ENCODE assay signal across 15 cellular contexts in genomic region chr4:147576084-147576483, GRCh38. TPM values are rescaled to one million over a fixed set of nuclear protein-coding genes. Genes with fewer than 3 reads are reported as not detected.
DNase-seq lines count a peak whose midpoint lies in the region; ATAC-seq and TF ChIP-seq lines count a peak whose summit lies in the region.
"Had no signal": no experiment of that assay in that cellular context is flagged by ENCODE, and none has a peak within 500 bp of the region (broad histone marks: within the 10 kb centered on the region; RNA-seq: fewer than 3 reads in every experiment).

No MANE protein-coding gene starts in this region.

- no peaks in the 10 kb centered on the region for H3K36me3 Mint-ChIP-seq in effector memory CD8-positive, alpha-beta T cell (ENCODE audit: insufficient read depth)
- H3K36me3 Mint-ChIP-seq in activated CD4-positive, alpha-beta memory T cell treated with anti-CD3 and anti-CD28 coated beads, Interleukin-2, amount 10 ng/mL, durations not matched to agents 7 days and 5 days (ENCODE audit: low read depth): no peaks in the 10 kb centered on the region

- CTCF ChIA-PET in activated CD4-positive, alpha-beta memory T cell treated with anti-CD3 and anti-CD28 coated beads, Interleukin-2, amount 10 ng/mL, durations not matched to agents 7 days and 5 days (lab: Charles Lee): interaction anchor here (0.6 to 1.7 kb wide), 2 partner anchors 13 to 134 kb away, joined by 3 to 5 read pairs; no protein-coding TSS in a partner anchor
- CTCF ChIA-PET in mammary epithelial cell (lab: Charles Lee; ENCODE audit: low non-redundant PET): no interaction called here

- H3K4me3 Mint-ChIP-seq in effector memory CD8-positive, alpha-beta T cell: no peak overlapping the region
- no peak overlapping the region for H3K4me3 Mint-ChIP-seq in activated CD4-positive, alpha-beta memory T cell treated with anti-CD3 and anti-CD28 coated beads, Interleukin-2, amount 10 ng/mL, durations not matched to agents 7 days and 5 days
- H3K4me3 Mint-ChIP-seq: CD4-positive, alpha-beta T cell; H9 had no signal

- no peaks in the 10 kb centered on the region for H3K27me3 ChIP-seq in BLaER1
- no peaks in the 10 kb centered on the region for H3K27me3 ChIP-seq in mammary epithelial cell (ENCODE audit: insufficient read depth, low read length)
- H3K27me3 ChIP-seq: BE2C had no signal

- POLR2A ChIA-PET in activated CD4-positive, alpha-beta memory T cell treated with anti-CD3 and anti-CD28 coated beads, Interleukin-2, amount 10 ng/mL, durations not matched to agents 7 days and 5 days (lab: Charles Lee): no interaction called here

- no peak overlapping the region for H2AFZ ChIP-seq in mammary epithelial cell (ENCODE audit: low read depth, low read length)

- no peaks in the 10 kb centered on the region for H3K4me1 Mint-ChIP-seq in effector memory CD8-positive, alpha-beta T cell (ENCODE audit: low read depth in 2 of 2)
- peaks cover 2% of the 10 kb centered on the region for H3K4me1 Mint-ChIP-seq in activated CD4-positive, alpha-beta memory T cell treated with anti-CD3 and anti-CD28 coated beads, Interleukin-2, amount 10 ng/mL, durations not matched to agents 7 days and 5 days

- dilution Hi-C loops in mammary epithelial cell (cut with HindIII; ENCODE audit: low sequenced_read_pairs): no loop called here

- H3K4me2 ChIP-seq in BLaER1: peak overlapping the region; percentile 24; the same call in 1 of the 2 replicates
- H3K4me2 ChIP-seq in mammary epithelial cell (ENCODE audit: insufficient read depth, low read depth, low read length): no peak overlapping the region

- no peaks in the 10 kb centered on the region for H3K36me3 ChIP-seq in BLaER1
- H3K36me3 ChIP-seq in mammary epithelial cell (ENCODE audit: insufficient read depth, low read length): no peaks in the 10 kb centered on the region
- H3K36me3 ChIP-seq: BE2C had no signal

- no peaks in the 10 kb centered on the region for H3K9me3 ChIP-seq in BLaER1
- H3K9me3 ChIP-seq in mammary epithelial cell (replicated peaks; ENCODE audit: insufficient read depth, low read length): no peaks in the 10 kb centered on the region
- H3K9me3 ChIP-seq: BE2C had no signal

- 86% methylated on average over 2 of the region's 3 CpGs for WGBS in mammary epithelial cell (ENCODE audit: low coverage, missing lambda C conversion rate)

- peaks cover 6% of the 10 kb centered on the region; the same call in 1 of the 2 replicates for H3K4me1 ChIP-seq in BLaER1
- H3K4me1 ChIP-seq in mammary epithelial cell (ENCODE audit: insufficient read depth, low read length): peaks cover 21% of the 10 kb centered on the region
- H3K4me1 ChIP-seq: BE2C had no signal

- intact Hi-C loops in mammary epithelial cell (cut with micrococcal nuclease): no loop called here

- H4K20me1 ChIP-seq in BLaER1 (no peaks in the 10 kb centered on the region), mammary epithelial cell (ENCODE audit: insufficient read depth, low read length) (no peaks in the 10 kb centered on the region)

- no peaks in the 10 kb centered on the region for H3K79me2 ChIP-seq in mammary epithelial cell (ENCODE audit: insufficient read depth, low read length)

- H3K27ac ChIP-seq in BLaER1 (no peak overlapping the region), mammary epithelial cell (ENCODE audit: insufficient read depth, low read depth, low read length) (no peak overlapping the region)
- H3K27ac ChIP-seq: C4-2B had no signal

- DNase-seq in CMK (ENCODE audit: low read depth): peak; percentile 50
- DNase-seq in Jurkat, Clone E6-1 (ENCODE audit: low read depth, low spot score): peak; percentile 51
- no peak for DNase-seq in effector memory CD8-positive, alpha-beta T cell
- no peak for DNase-seq in activated CD4-positive, alpha-beta memory T cell treated with anti-CD3 and anti-CD28 coated beads, Interleukin-2, amount 10 ng/mL, durations not matched to agents 7 days and 5 days
- no peak for DNase-seq in mammary epithelial cell
- DNase-seq: ACHN; BE2C; Calu3; CD4-positive, alpha-beta T cell; DMS79 treated with DMSO at 0.1 percent for 48 hours; EL; H9 had no signal

- H3K27ac Mint-ChIP-seq in effector memory CD8-positive, alpha-beta T cell: no peak overlapping the region
- H3K27ac Mint-ChIP-seq in activated CD4-positive, alpha-beta memory T cell treated with anti-CD3 and anti-CD28 coated beads, Interleukin-2, amount 10 ng/mL, durations not matched to agents 7 days and 5 days: no peak overlapping the region
- H3K27ac Mint-ChIP-seq: CD4-positive, alpha-beta T cell; H9 had no signal

- H3K27me3 Mint-ChIP-seq in effector memory CD8-positive, alpha-beta T cell: no peaks in the 10 kb centered on the region
- H3K27me3 Mint-ChIP-seq in activated CD4-positive, alpha-beta memory T cell treated with anti-CD3 and anti-CD28 coated beads, Interleukin-2, amount 10 ng/mL, durations not matched to agents 7 days and 5 days: peaks cover 3% of the 10 kb centered on the region

- H3K9ac ChIP-seq in BLaER1 (no peak overlapping the region), mammary epithelial cell (ENCODE audit: insufficient read depth, low read length) (no peak overlapping the region)

- no TSS peak for BruUV-seq in mammary epithelial cell (replicated peaks; lab: Mats Ljungman, UMichigan)

- TF ChIP-seq CTCF in mammary epithelial cell (conservative IDR thresholded peaks at IDR 0.05 in 1 of 2, IDR thresholded peaks at IDR 0.05 in 1 of 2; ENCODE audit: extremely low read depth in 1 of 2, insufficient read depth in 1 of 2, low read depth in 1 of 2, low read length in 2 of 2): no peak

- H3K4me3 ChIP-seq in BLaER1 (no peak overlapping the region), mammary epithelial cell (replicated peaks in 1 of 3; ENCODE audit: insufficient read depth in 1 of 3, low read depth in 2 of 3, low read length in 3 of 3) (no peak overlapping the region)
- no peak overlapping the region for H3K4me3 ChIP-seq in Jurkat, Clone E6-1 (ENCODE audit: low read length)

- in situ Hi-C loops in mammary epithelial cell (cut with MboI; ENCODE audit: low sequenced_read_pairs in 2 of 2): loop anchor here in 1 of 2 donors (25.0 kb wide), 1 partner anchor 414 kb away; no protein-coding TSS in a partner anchor

- H3K9me3 Mint-ChIP-seq in effector memory CD8-positive, alpha-beta T cell: no peaks in the 10 kb centered on the region
- H3K9me3 Mint-ChIP-seq in activated CD4-positive, alpha-beta memory T cell treated with anti-CD3 and anti-CD28 coated beads, Interleukin-2, amount 10 ng/mL, durations not matched to agents 7 days and 5 days: peaks cover 3% of the 10 kb centered on the region
- H3K9me3 Mint-ChIP-seq: CD4-positive, alpha-beta T cell had no signal

- peak; percentile 40 for ATAC-seq in effector memory CD8-positive, alpha-beta T cell (replicated peaks)
- ATAC-seq: HepG2 had no signal

RNA-seq across cellular contexts. Expression of gene TMEM184C, which starts 41.1 kb away (rescaled TPM):
- 12.6 TPM for polyA plus RNA-seq in Jurkat, Clone E6-1 (2012; ENCODE audit: insufficient read depth, insufficient read length)
- 10 to 100 TPM; 16.5 to 18.8 TPM for total RNA-seq in activated CD4-positive, alpha-beta memory T cell treated with anti-CD3 and anti-CD28 coated beads, Interleukin-2, amount 10 ng/mL, durations not matched to agents 7 days and 5 days
- total RNA-seq in mammary epithelial cell: 10 to 100 TPM; 33.9 to 53.5 TPM
- polyA plus RNA-seq in mammary epithelial cell: 12.7 TPM
- polyA minus RNA-seq in mammary epithelial cell: 20.8 TPM

Comparison
In these comparisons a context has a peak if more than half of its experiments do, and no peak if none do; other contexts are left out.
1. DNase-seq: peak in CMK (single experiment) and Jurkat, Clone E6-1 (single experiment); none in effector memory CD8-positive, alpha-beta T cell (0 of 3), activated CD4-positive, alpha-beta memory T cell treated with anti-CD3 and anti-CD28 coated beads, Interleukin-2, amount 10 ng/mL, durations not matched to agents 7 days and 5 days (single experiment) and mammary epithelial cell (single experiment).